1 cellular context compared by ENCODE assay signal in the genomic region with DNA sequence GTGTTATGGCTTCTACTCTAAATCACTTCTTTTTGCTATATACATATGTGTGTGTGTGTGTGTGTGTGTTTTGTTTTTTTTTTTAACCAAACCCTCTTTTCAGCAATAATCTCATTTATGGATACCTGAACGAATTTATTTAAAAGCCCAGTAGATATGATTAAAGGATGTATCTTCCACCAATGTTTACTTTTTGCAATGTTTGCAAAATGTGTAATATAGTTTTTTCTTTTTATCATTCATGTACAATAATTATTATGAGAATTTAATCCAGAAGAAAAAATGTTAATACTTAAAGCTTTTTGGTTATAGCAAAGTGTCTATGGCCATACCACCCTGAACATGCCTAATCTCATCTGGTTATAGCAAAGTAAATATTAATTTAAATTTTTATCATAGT.
TF ChIP-seq lines count a peak whose summit lies in the region.

No MANE protein-coding gene starts in this region.

TF ChIP-seq in K562, 482 proteins besides CTCF, POLR2A, EP300 and RAD21:
- TF ChIP-seq ZNF316 (IDR thresholded peaks at IDR 0.05) (peak; percentile 56; the same call in 1 of the 2 replicates), ZNF583 (CRISPR knock-in tag; IDR thresholded peaks at IDR 0.05) (no peak), FOXM1 (IDR thresholded peaks at IDR 0.05; ENCODE audit: low read depth) (no peak), FOXM1 (CRISPR knock-in tag; IDR thresholded peaks at IDR 0.05; ENCODE audit: low read depth) (no peak), ZBED1 (IDR thresholded peaks at IDR 0.05) (no peak), GTF2A2 (tag; IDR thresholded peaks at IDR 0.05) (no peak), ZNF707 (CRISPR knock-in tag; conservative IDR thresholded peaks at IDR 0.05) (no peak), ARID2 (IDR thresholded peaks at IDR 0.05) (no peak), ADNP (tag; IDR thresholded peaks at IDR 0.05) (no peak)
- TF ChIP-seq, protein P1, sequence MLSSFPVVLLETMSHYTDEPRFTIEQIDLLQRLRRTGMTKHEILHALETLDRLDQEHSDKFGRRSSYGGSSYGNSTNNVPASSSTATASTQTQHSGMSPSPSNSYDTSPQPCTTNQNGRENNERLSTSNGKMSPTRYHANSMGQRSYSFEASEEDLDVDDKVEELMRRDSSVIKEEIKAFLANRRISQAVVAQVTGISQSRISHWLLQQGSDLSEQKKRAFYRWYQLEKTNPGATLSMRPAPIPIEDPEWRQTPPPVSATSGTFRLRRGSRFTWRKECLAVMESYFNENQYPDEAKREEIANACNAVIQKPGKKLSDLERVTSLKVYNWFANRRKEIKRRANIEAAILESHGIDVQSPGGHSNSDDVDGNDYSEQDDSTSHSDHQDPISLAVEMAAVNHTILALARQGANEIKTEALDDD (IDR thresholded peaks at IDR 0.05), result no peak
